ENCODE assay signal across 32 cellular contexts in genomic region chr5:134582941-134583340, GRCh38.
"Had no signal": no experiment of that assay in that cellular context is flagged by ENCODE, and none has a peak within 500 bp of the region (broad histone marks: within the 10 kb centered on the region; RNA-seq: fewer than 3 reads in every experiment).

No MANE protein-coding gene starts in this region.

- H3K27ac Mint-ChIP-seq: nephron; stimulated activated naive CD8-positive, alpha-beta T cell treated with anti-CD3 and anti-CD28 coated beads, Interleukin-15, Interleukin-2, amounts not matched to agents 100 ng/mL and 50 ng/mL, for 24 hours; T-helper 1 cell treated with Interleukin-12 subunit alpha and Interleukin-12 subunit beta and Interleukin-4 antibody, amounts not matched to agents 30 μg/mL and 1 μg/mL, for 36 hours; type B pancreatic cell had no signal

- FAIRE-seq: islet of Langerhans had no signal

- ATAC-seq: activated CD4-positive, CD25-positive, alpha-beta regulatory T cell treated with anti-CD3 and anti-CD28 coated beads, Interleukin-2, amount 50 U/mL, for 24 hours; activated naive CD4-positive, alpha-beta T cell treated with anti-CD3 and anti-CD28 coated beads, Interleukin-2, amount 50 U/mL, for 72 hours; activated T-helper 17 cell treated with anti-CD3 and anti-CD28 coated beads, Interleukin-2, amount 50 U/mL, for 72 hours; body of pancreas; effector memory CD8-positive, alpha-beta T cell; gastrocnemius medialis; right lobe of liver had no signal

- H3K4me1 Mint-ChIP-seq: nephron had no signal

- H3K36me3 Mint-ChIP-seq: activated naive CD4-positive, alpha-beta T cell treated with anti-CD3 and anti-CD28 coated beads, Interleukin-2, amount 50 U/mL, for 72 hours; type B pancreatic cell had no signal

- DNase-seq: activated CD4-positive, alpha-beta T cell treated with anti-CD3 and anti-CD28 coated beads for 48 hours; activated CD4-positive, alpha-beta T cell treated with anti-CD3 and anti-CD28 coated beads, Interleukin-2, amount 50 U/mL, for 48 hours; activated CD8-positive, alpha-beta memory T cell treated with anti-CD3 and anti-CD28 coated beads for 24 hours; activated naive CD4-positive, alpha-beta T cell; aorta; body of pancreas; cerebellar nuclear complex; cortex of kidney; effector memory CD8-positive, alpha-beta T cell; erythroblast; glutamatergic neuron; left ventricle myocardium inferior; stimulated activated CD4-positive, alpha-beta T cell treated with anti-CD3 and anti-CD28 coated beads, Interleukin-1b, Interleukin-23, amount 100 ng/mL, for 48 hours; stimulated activated CD4-positive, alpha-beta T cell treated with anti-CD3 and anti-CD28 coated beads, Interleukin-4, amount 100 ng/mL, for 4 hours; stimulated activated CD8-positive, alpha-beta memory T cell treated with anti-CD3 and anti-CD28 coated beads, Interleukin-4, amount 100 ng/mL, for 48 hours; substantia nigra; T1000; WERI-Rb-1 had no signal

- H3K27ac ChIP-seq: body of pancreas, right lobe of liver, skin epidermis, vagina, WERI-Rb-1 had no signal

- H3K27me3 ChIP-seq: adrenal gland, body of pancreas, gastrocnemius medialis, right lobe of liver, vagina had no signal

- H3K9me3 Mint-ChIP-seq: activated naive CD4-positive, alpha-beta T cell treated with anti-CD3 and anti-CD28 coated beads, Interleukin-2, amount 50 U/mL, for 72 hours; activated T-helper 17 cell treated with anti-CD3 and anti-CD28 coated beads, Interleukin-2, amount 50 U/mL, for 72 hours; effector memory CD8-positive, alpha-beta T cell; nephron; stimulated activated naive CD8-positive, alpha-beta T cell treated with anti-CD3 and anti-CD28 coated beads, Interleukin-15, Interleukin-2, amounts not matched to agents 100 ng/mL and 50 ng/mL, for 24 hours; T-helper 1 cell treated with Interleukin-12 subunit alpha and Interleukin-12 subunit beta and Interleukin-4 antibody, amounts not matched to agents 30 μg/mL and 1 μg/mL, for 36 hours; type B pancreatic cell had no signal

- H3K4me3 ChIP-seq: adrenal gland, body of pancreas, gastrocnemius medialis, left ventricle myocardium inferior, lung, right lobe of liver, skin epidermis, vagina had no signal

- H3K9me3 ChIP-seq: adrenal gland, body of pancreas, gastrocnemius medialis, left ventricle myocardium inferior, right lobe of liver, vagina had no signal

- H3K4me3 Mint-ChIP-seq: activated T-helper 17 cell treated with anti-CD3 and anti-CD28 coated beads, Interleukin-2, amount 50 U/mL, for 72 hours; effector memory CD8-positive, alpha-beta T cell; nephron; stimulated activated naive CD8-positive, alpha-beta T cell treated with anti-CD3 and anti-CD28 coated beads, Interleukin-15, Interleukin-2, amounts not matched to agents 100 ng/mL and 50 ng/mL, for 24 hours; T-helper 1 cell treated with Interleukin-12 subunit alpha and Interleukin-12 subunit beta and Interleukin-4 antibody, amounts not matched to agents 30 μg/mL and 1 μg/mL, for 36 hours; type B pancreatic cell had no signal

- H3K27me3 Mint-ChIP-seq: activated T-helper 17 cell treated with anti-CD3 and anti-CD28 coated beads, Interleukin-2, amount 50 U/mL, for 72 hours; effector memory CD8-positive, alpha-beta T cell; stimulated activated naive CD8-positive, alpha-beta T cell treated with anti-CD3 and anti-CD28 coated beads, Interleukin-15, Interleukin-2, amounts not matched to agents 100 ng/mL and 50 ng/mL, for 24 hours; type B pancreatic cell had no signal
